ENCODE assay signal across 13 cellular contexts in the genomic region with DNA sequence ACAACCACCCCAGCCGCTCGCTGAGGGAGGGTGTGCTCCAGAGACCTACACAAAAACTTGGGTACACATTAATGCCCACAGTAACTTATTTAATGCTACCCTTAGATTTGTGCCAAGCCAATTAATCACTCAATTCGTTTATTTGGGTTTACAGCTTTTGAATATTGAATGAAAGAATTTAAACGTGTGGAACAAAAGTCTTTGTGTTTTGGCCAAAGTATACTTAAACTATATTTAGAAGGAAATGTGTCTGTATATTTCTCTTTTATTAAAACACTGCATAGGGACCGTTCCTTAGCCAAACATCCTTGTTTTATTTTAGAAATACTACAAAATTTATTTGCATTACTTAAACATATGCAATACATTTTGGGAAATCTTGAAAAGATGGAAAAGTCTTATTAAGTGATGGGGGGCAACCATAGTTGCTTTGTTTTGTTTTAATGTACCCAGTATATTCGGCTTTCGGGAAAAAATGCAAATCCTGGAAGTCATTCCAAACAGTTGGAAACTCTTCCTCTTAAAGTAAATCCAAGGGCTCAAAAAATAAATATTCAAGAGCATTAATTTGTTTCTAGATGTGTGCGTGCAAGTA. TPM values are rescaled to one million over a fixed set of nuclear protein-coding genes. Genes with fewer than 3 reads are reported as not detected.
DNase-seq lines count a peak whose midpoint lies in the region; ATAC-seq and TF ChIP-seq lines count a peak whose summit lies in the region.
"Had no signal": no experiment of that assay in that cellular context is flagged by ENCODE, and none has a peak within 500 bp of the region (broad histone marks: within the 10 kb centered on the region; RNA-seq: fewer than 3 reads in every experiment).

No MANE protein-coding gene starts in this region.

- H4K20me1 ChIP-seq in BLaER1 treated with 17β-estradiol and CSF1 and Interleukin-3, amounts not matched to agents 10 nM and 100 nM: peaks cover 0 to 100% (median 0%) of the 10 kb centered on the region in 11 experiments; a peak in 7 of 22 replicates

- H3K4me2 ChIP-seq in BLaER1 treated with 17β-estradiol and CSF1 and Interleukin-3, amounts not matched to agents 10 nM and 100 nM: peak overlapping the region; percentile 70 to 99 (median 95)

- no peak for TF ChIP-seq POLR2A in Peyer's patch (IDR thresholded peaks at IDR 0.05)

- no peak overlapping the region for H3K27ac Mint-ChIP-seq in T-helper 2 cell treated with Interferon-gamma antibody and Interleukin-4, amounts not matched to agents 5 μg/mL and 100 μg/mL, for 36 hours
- H3K27ac Mint-ChIP-seq: activated CD4-positive, alpha-beta T cell treated with anti-CD3 and anti-CD28 coated beads for 36 hours; activated naive CD4-positive, alpha-beta T cell treated with anti-CD3 and anti-CD28 coated beads, Interleukin-2, amount 50 U/mL, for 24 hours had no signal

- H3K4me3 Mint-ChIP-seq in T-helper 2 cell treated with Interferon-gamma antibody and Interleukin-4, amounts not matched to agents 5 μg/mL and 100 μg/mL, for 36 hours: no peak overlapping the region
- H3K4me3 Mint-ChIP-seq: activated CD4-positive, alpha-beta T cell treated with anti-CD3 and anti-CD28 coated beads for 36 hours; activated naive CD4-positive, alpha-beta T cell treated with anti-CD3 and anti-CD28 coated beads, Interleukin-2, amount 50 U/mL, for 24 hours had no signal

- ATAC-seq in HG02759 (IDR thresholded peaks at IDR 0.05; ENCODE audit: unreplicated experiment): no peak
- no peak for ATAC-seq in HG03095 (IDR thresholded peaks at IDR 0.05; ENCODE audit: unreplicated experiment)
- ATAC-seq: activated CD4-positive, alpha-beta T cell treated with anti-CD3 and anti-CD28 coated beads for 36 hours; right lobe of liver had no signal

- no peaks in the 10 kb centered on the region for H3K9me3 ChIP-seq in BLaER1 treated with 17β-estradiol and CSF1 and Interleukin-3, amounts not matched to agents 10 nM and 100 nM (replicated peaks in 1 of 11)
- H3K9me3 ChIP-seq in Peyer's patch: no peaks in the 10 kb centered on the region
- H3K9me3 ChIP-seq: right lobe of liver had no signal

- H3K27me3 ChIP-seq in BLaER1 treated with 17β-estradiol and CSF1 and Interleukin-3, amounts not matched to agents 10 nM and 100 nM: no peaks in the 10 kb centered on the region
- no peaks in the 10 kb centered on the region for H3K27me3 ChIP-seq in Peyer's patch
- no peaks in the 10 kb centered on the region for H3K27me3 ChIP-seq in rectal smooth muscle tissue (ENCODE audit: control insufficient read depth, insufficient read depth, low read length)
- H3K27me3 ChIP-seq: right lobe of liver had no signal

- DNase-seq in Peyer's patch (no peak), fibroblast of the aortic adventitia (ENCODE audit: low read depth) (no peak), hypothalamus (lab: John Stamatoyannopoulos, UW) (no peak)
- no peak for DNase-seq in T-helper 2 cell treated with Interferon-gamma antibody and Interleukin-4, amounts not matched to agents 5 μg/mL and 100 μg/mL, for 36 hours (ENCODE audit: low spot score)
- DNase-seq: activated CD4-positive, alpha-beta T cell treated with anti-CD3 and anti-CD28 coated beads for 36 hours; kidney glomerular epithelial cell; right lobe of liver had no signal

- peaks cover 17% of the 10 kb centered on the region for H3K27me3 Mint-ChIP-seq in T-helper 2 cell treated with Interferon-gamma antibody and Interleukin-4, amounts not matched to agents 5 μg/mL and 100 μg/mL, for 36 hours (ENCODE audit: low read depth)

- H3K9ac ChIP-seq in BLaER1 treated with 17β-estradiol and CSF1 and Interleukin-3, amounts not matched to agents 10 nM and 100 nM: peak overlapping the region in 3 of 11 experiments; percentile 7 to 37 (median 32); a peak in 4 of 22 replicates
- no peak overlapping the region for H3K9ac ChIP-seq in rectal smooth muscle tissue (ENCODE audit: low read length)

- no peaks in the 10 kb centered on the region for H3K9me3 Mint-ChIP-seq in T-helper 2 cell treated with Interferon-gamma antibody and Interleukin-4, amounts not matched to agents 5 μg/mL and 100 μg/mL, for 36 hours

- H3K27ac ChIP-seq in BLaER1 treated with 17β-estradiol and CSF1 and Interleukin-3, amounts not matched to agents 10 nM and 100 nM: peak overlapping the region in 4 of 11 experiments; percentile 33 to 58 (median 40); a peak in 5 of 22 replicates
- H3K27ac ChIP-seq in Peyer's patch: peak overlapping the region in 3 of 4 donors; percentile 2 to 53 (median 46)
- no peak overlapping the region for H3K27ac ChIP-seq in rectal smooth muscle tissue (ENCODE audit: low read depth, low read length)
- H3K27ac ChIP-seq: right lobe of liver, RWPE1 had no signal

- H3K4me3 ChIP-seq in BLaER1 treated with 17β-estradiol and CSF1 and Interleukin-3, amounts not matched to agents 10 nM and 100 nM: peak overlapping the region in 4 of 10 experiments; percentile 14 to 36 (median 26); a peak in 3 of 20 replicates
- H3K4me3 ChIP-seq in Peyer's patch (peak overlapping the region in 3 of 4 donors; percentile 30 to 39 (median 36)), fibroblast of the aortic adventitia (ENCODE audit: low read depth, low read length) (peak overlapping the region; percentile 25), rectal smooth muscle tissue (ENCODE audit: low read length) (peak overlapping the region; percentile 2)
- H3K4me3 ChIP-seq: right lobe of liver had no signal

- no peaks in the 10 kb centered on the region for H3K36me3 Mint-ChIP-seq in T-helper 2 cell treated with Interferon-gamma antibody and Interleukin-4, amounts not matched to agents 5 μg/mL and 100 μg/mL, for 36 hours (ENCODE audit: low read depth)

- TF ChIP-seq CTCF in Peyer's patch (IDR thresholded peaks at IDR 0.05) (no peak), fibroblast of the aortic adventitia (IDR thresholded peaks at IDR 0.05; ENCODE audit: insufficient read depth, low read length) (no peak)

- H3K4me1 Mint-ChIP-seq in T-helper 2 cell treated with Interferon-gamma antibody and Interleukin-4, amounts not matched to agents 5 μg/mL and 100 μg/mL, for 36 hours (ENCODE audit: low read depth): no peaks in the 10 kb centered on the region
- H3K4me1 Mint-ChIP-seq: activated CD4-positive, alpha-beta T cell treated with anti-CD3 and anti-CD28 coated beads for 36 hours; activated naive CD4-positive, alpha-beta T cell treated with anti-CD3 and anti-CD28 coated beads, Interleukin-2, amount 50 U/mL, for 24 hours had no signal

- peaks cover 0 to 61% (median 0%) of the 10 kb centered on the region in 11 experiments; a peak in 6 of 22 replicates for H3K36me3 ChIP-seq in BLaER1 treated with 17β-estradiol and CSF1 and Interleukin-3, amounts not matched to agents 10 nM and 100 nM
- no peaks in the 10 kb centered on the region for H3K36me3 ChIP-seq in Peyer's patch
- H3K36me3 ChIP-seq in rectal smooth muscle tissue (ENCODE audit: control insufficient read depth, insufficient read depth, low read length): no peaks in the 10 kb centered on the region
- H3K36me3 ChIP-seq: right lobe of liver had no signal

- peaks cover 47 to 100% (median 84%) of the 10 kb centered on the region in 10 experiments for H3K4me1 ChIP-seq in BLaER1 treated with 17β-estradiol and CSF1 and Interleukin-3, amounts not matched to agents 10 nM and 100 nM
- H3K4me1 ChIP-seq in Peyer's patch: peaks cover 0 to 36% (median 0%) of the 10 kb centered on the region in 4 donors
- peaks cover 24% of the 10 kb centered on the region for H3K4me1 ChIP-seq in rectal smooth muscle tissue (ENCODE audit: control insufficient read depth, insufficient read depth, low read length)

RNA-seq across cellular contexts. Expression of gene ZNF608, which starts 11.8 kb away (rescaled TPM):
- total RNA-seq in Peyer's patch (10 to 100 TPM; 19.8 to 85.8 (median 35.3) TPM), fibroblast of the aortic adventitia (ENCODE audit: low replicate concordance) (20.4 and 30.3 TPM in 2 replicates)
- total RNA-seq: activated CD4-positive, alpha-beta T cell treated with anti-CD3 and anti-CD28 coated beads for 36 hours had no signal
